In the genomic region with DNA sequence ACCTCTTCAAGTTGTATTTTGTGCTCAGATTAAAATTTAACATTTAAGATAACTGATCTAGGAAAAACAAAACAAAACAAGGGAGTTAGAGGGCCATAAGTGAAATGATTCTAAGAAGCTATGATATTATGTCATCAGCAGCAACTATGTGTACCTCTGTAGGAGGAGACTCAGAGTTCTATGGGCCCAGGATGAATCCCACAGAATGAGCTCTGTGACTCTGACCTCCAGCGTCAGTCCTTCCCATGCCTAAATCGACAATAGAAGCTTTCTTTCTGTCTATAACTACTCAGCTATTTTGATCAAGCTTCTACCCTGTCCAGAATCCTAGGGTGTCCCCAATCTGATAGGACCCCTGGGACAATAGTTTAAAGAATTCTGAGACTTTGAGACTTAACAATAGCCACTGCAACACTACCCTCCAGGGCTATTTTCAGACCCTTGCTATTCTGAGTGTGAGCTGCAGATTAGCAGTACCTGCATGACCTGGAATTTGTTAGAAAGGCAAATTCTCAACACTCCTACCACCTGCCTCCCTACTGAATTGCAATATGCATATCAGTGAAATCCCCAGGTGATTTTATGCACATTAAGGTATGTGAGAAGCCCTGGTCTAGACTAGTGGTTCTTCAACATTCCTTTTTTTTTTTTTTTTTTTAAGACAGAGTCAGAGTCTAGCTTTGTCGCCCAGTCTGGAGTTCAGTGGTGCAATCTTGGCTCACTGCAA, we compare ENCODE assay signal across 17 cellular contexts.
"Had no signal": no experiment of that assay in that cellular context is flagged by ENCODE, and none has a peak within 500 bp of the region (broad histone marks: within the 10 kb centered on the region; RNA-seq: fewer than 3 reads in every experiment).

No MANE protein-coding gene starts in this region.

- H3K9me3 Mint-ChIP-seq: activated CD4-positive, alpha-beta T cell treated with anti-CD3 and anti-CD28 coated beads, Interleukin-2, amount 10 ng/mL, durations not matched to agents 7 days and 5 days; activated naive CD8-positive, alpha-beta T cell treated with anti-CD3 and anti-CD28 coated beads for 36 hours; activated T-helper 1 cell treated with anti-CD3 and anti-CD28 coated beads, Interleukin-12 subunit alpha, Interleukin-12 subunit beta, Interleukin-2, Interleukin-4 antibody, amounts not matched to agents 30 ng/mL and 10 ng/mL and 1 ng/mL, durations not matched to agents 14 hours and 24 hours and 36 hours; immature natural killer cell; natural killer cell; type B pancreatic cell had no signal

- H3K79me2 ChIP-seq: hepatocyte had no signal

- H3K4me3 ChIP-seq: hepatocyte, right lobe of liver had no signal

- H3K4me3 Mint-ChIP-seq: activated CD4-positive, alpha-beta T cell treated with anti-CD3 and anti-CD28 coated beads, Interleukin-2, amount 10 ng/mL, durations not matched to agents 7 days and 5 days; activated naive CD8-positive, alpha-beta T cell treated with anti-CD3 and anti-CD28 coated beads for 36 hours; activated T-helper 1 cell treated with anti-CD3 and anti-CD28 coated beads, Interleukin-12 subunit alpha, Interleukin-12 subunit beta, Interleukin-2, Interleukin-4 antibody, amounts not matched to agents 30 ng/mL and 10 ng/mL and 1 ng/mL, durations not matched to agents 14 hours and 24 hours and 36 hours; brain; immature natural killer cell; natural killer cell; T-helper 17 cell had no signal

- H3K9me3 ChIP-seq: right lobe of liver had no signal

- H3K27me3 Mint-ChIP-seq: activated CD4-positive, alpha-beta T cell treated with anti-CD3 and anti-CD28 coated beads, Interleukin-2, amount 10 ng/mL, durations not matched to agents 7 days and 5 days; activated naive CD8-positive, alpha-beta T cell treated with anti-CD3 and anti-CD28 coated beads for 36 hours; T-helper 17 cell; type B pancreatic cell had no signal

- H3K27ac ChIP-seq: right lobe of liver had no signal

- H3K27me3 ChIP-seq: hepatocyte, right lobe of liver had no signal

- H3K4me1 Mint-ChIP-seq: activated naive CD8-positive, alpha-beta T cell treated with anti-CD3 and anti-CD28 coated beads for 36 hours; brain had no signal

- DNase-seq: activated CD4-positive, alpha-beta T cell treated with anti-CD3 and anti-CD28 coated beads, Interleukin-2, amount 10 ng/mL, durations not matched to agents 7 days and 5 days; activated naive CD8-positive, alpha-beta T cell treated with anti-CD3 and anti-CD28 coated beads for 36 hours; amygdala; dermis blood vessel endothelial cell; erythroblast; immature natural killer cell; left colon; natural killer cell; occipital lobe; right lobe of liver; stimulated activated naive CD8-positive, alpha-beta T cell treated with anti-CD3 and anti-CD28 coated beads, Interleukin-15, Interleukin-2, amounts not matched to agents 100 U/mL and 50 U/mL, for 24 hours; T-helper 17 cell had no signal

- ATAC-seq: left colon; natural killer cell; right lobe of liver; stimulated activated naive CD8-positive, alpha-beta T cell treated with anti-CD3 and anti-CD28 coated beads, Interleukin-15, Interleukin-2, amounts not matched to agents 100 U/mL and 50 U/mL, for 24 hours; T-helper 17 cell had no signal

- H3K36me3 Mint-ChIP-seq: activated naive CD8-positive, alpha-beta T cell treated with anti-CD3 and anti-CD28 coated beads for 36 hours; brain; natural killer cell; type B pancreatic cell had no signal

- H3K4me1 ChIP-seq: right lobe of liver had no signal

- H3K36me3 ChIP-seq: right lobe of liver had no signal

- H3K27ac Mint-ChIP-seq: activated CD4-positive, alpha-beta T cell treated with anti-CD3 and anti-CD28 coated beads, Interleukin-2, amount 10 ng/mL, durations not matched to agents 7 days and 5 days; activated naive CD8-positive, alpha-beta T cell treated with anti-CD3 and anti-CD28 coated beads for 36 hours; activated T-helper 1 cell treated with anti-CD3 and anti-CD28 coated beads, Interleukin-12 subunit alpha, Interleukin-12 subunit beta, Interleukin-2, Interleukin-4 antibody, amounts not matched to agents 30 ng/mL and 10 ng/mL and 1 ng/mL, durations not matched to agents 14 hours and 24 hours and 36 hours; immature natural killer cell; natural killer cell; progenitor cell of endocrine pancreas had no signal
